Comparison of ENCODE assay signal across 8 cellular contexts in genomic region chr5:1516615-1517601, GRCh38. TPM values are rescaled to one million over a fixed set of nuclear protein-coding genes. Genes with fewer than 3 reads are reported as not detected.
DNase-seq lines count a peak whose midpoint lies in the region; ATAC-seq and TF ChIP-seq lines count a peak whose summit lies in the region.

No MANE protein-coding gene starts in this region.

- peaks cover 58% of the 10 kb centered on the region for H3K4me1 ChIP-seq in CD8-positive, alpha-beta memory T cell (ENCODE audit: insufficient read depth, low read length)
- H3K4me1 ChIP-seq in Peyer's patch (peaks cover 0 to 4% (median 2%) of the 10 kb centered on the region in 4 donors), ovary (ENCODE audit: insufficient read depth) (peaks cover 4% of the 10 kb centered on the region)

- TF ChIP-seq CTCF in Peyer's patch (IDR thresholded peaks at IDR 0.05) (no peak), fibroblast of pulmonary artery (IDR thresholded peaks at IDR 0.05; ENCODE audit: low read length, missing control alignments) (no peak), ovary (IDR thresholded peaks at IDR 0.05) (no peak)

- H3K36me3 Mint-ChIP-seq in CD8-positive, alpha-beta memory T cell: peaks cover 0 to 70% (median 4%) of the 10 kb centered on the region in 3 donors

- H3K27me3 Mint-ChIP-seq in CD8-positive, alpha-beta memory T cell: peaks cover 0 to 2% of the 10 kb centered on the region in 2 donors

- H3K4me1 Mint-ChIP-seq in CD8-positive, alpha-beta memory T cell: peaks cover 75 to 95% (median 81%) of the 10 kb centered on the region in 3 donors

- H3K27ac Mint-ChIP-seq in CD8-positive, alpha-beta memory T cell: peak overlapping the region; percentile 70 to 96 (median 91)

- no peak for TF ChIP-seq EP300 in ovary (IDR thresholded peaks at IDR 0.05)

- CTCF ChIA-PET in CD8-positive, alpha-beta memory T cell (lab: Charles Lee): no interaction called here

- ATAC-seq in GM19395 (IDR thresholded peaks at IDR 0.05; ENCODE audit: unreplicated experiment) (no peak), HG03095 (IDR thresholded peaks at IDR 0.05; ENCODE audit: unreplicated experiment) (no peak), HG03442 (IDR thresholded peaks at IDR 0.05; ENCODE audit: unreplicated experiment) (no peak)

- no peaks in the 10 kb centered on the region for H3K9me3 ChIP-seq in CD8-positive, alpha-beta memory T cell (ENCODE audit: low read length)
- no peaks in the 10 kb centered on the region for H3K9me3 ChIP-seq in Peyer's patch
- no peaks in the 10 kb centered on the region for H3K9me3 ChIP-seq in ovary

- peak in 2 of 5 donors; percentile 1 to 42 for DNase-seq in CD8-positive, alpha-beta memory T cell
- DNase-seq in Peyer's patch (peak; percentile 15 to 45 (median 34)), fibroblast of pulmonary artery (ENCODE audit: low read depth) (peak; percentile 67), ovary (peak; percentile 2 to 17 (median 9)), LoVo (ENCODE audit: low spot score) (no peak)

- H3K9me3 Mint-ChIP-seq in CD8-positive, alpha-beta memory T cell: no peaks in the 10 kb centered on the region

- peak overlapping the region; percentile 53 to 90 (median 70) for H3K4me3 Mint-ChIP-seq in CD8-positive, alpha-beta memory T cell

- TF ChIP-seq POLR2A in Peyer's patch (IDR thresholded peaks at IDR 0.05) (no peak), ovary (IDR thresholded peaks at IDR 0.05) (no peak)

- no peaks in the 10 kb centered on the region for H3K27me3 ChIP-seq in CD8-positive, alpha-beta memory T cell (ENCODE audit: insufficient read depth, low read length, poor library complexity, severe bottlenecking)
- H3K27me3 ChIP-seq in Peyer's patch: no peaks in the 10 kb centered on the region
- H3K27me3 ChIP-seq in ovary: no peaks in the 10 kb centered on the region

- H3K27ac ChIP-seq in CD8-positive, alpha-beta memory T cell (ENCODE audit: low read depth, low read length): no peak overlapping the region
- H3K27ac ChIP-seq in Peyer's patch (no peak overlapping the region), ovary (no peak overlapping the region)

- H3K4me3 ChIP-seq in CD8-positive, alpha-beta memory T cell (ENCODE audit: low read length): no peak overlapping the region
- H3K4me3 ChIP-seq in Peyer's patch (no peak overlapping the region), fibroblast of pulmonary artery (replicated peaks; ENCODE audit: low read depth, low read length) (no peak overlapping the region), ovary (no peak overlapping the region)

- H3K36me3 ChIP-seq in CD8-positive, alpha-beta memory T cell (ENCODE audit: insufficient read depth, low read length): peaks cover 5% of the 10 kb centered on the region
- peaks cover 0 to 18% (median 0%) of the 10 kb centered on the region in 3 donors for H3K36me3 ChIP-seq in Peyer's patch
- H3K36me3 ChIP-seq in ovary: no peaks in the 10 kb centered on the region

- intact Hi-C loops in ovary (cut with DNase I): no loop called here

- 83 to 86% (median 85%) methylated on average over 19 of the region's 19 CpGs for WGBS in ovary, 3 donors

- POLR2A ChIA-PET in CD8-positive, alpha-beta memory T cell (lab: Charles Lee): interaction anchor here (1.2 kb wide), 1 partner anchor 13 kb away, joined by 5 read pairs; no protein-coding TSS in a partner anchor

RNA-seq across cellular contexts. Expression of gene LPCAT1, which starts 6.9 kb away (rescaled TPM):
- total RNA-seq in CD8-positive, alpha-beta memory T cell: 100 to 1,000 TPM in 1 of 2 experiments, 10 to 100 TPM in 1; 92.5 to 101 TPM
- polyA plus RNA-seq in CD8-positive, alpha-beta memory T cell: 95.9 TPM
- total RNA-seq in Peyer's patch (10 to 100 TPM in 3 of 4 donors, 1 to 10 TPM in 1; 8.8 to 59.4 (median 28.5) TPM), ovary (10 to 100 TPM; 13.0 to 28.2 (median 25.3) TPM)
- polyA plus RNA-seq in ovary: 10 to 100 TPM; 18.7 to 57.1 TPM
